ENCODE assay signal across 14 cellular contexts in genomic region chr2:216206821-216207220, GRCh38.
DNase-seq lines count a peak whose midpoint lies in the region; ATAC-seq and TF ChIP-seq lines count a peak whose summit lies in the region.
"Had no signal": no experiment of that assay in that cellular context is flagged by ENCODE, and none has a peak within 500 bp of the region (broad histone marks: within the 10 kb centered on the region; RNA-seq: fewer than 3 reads in every experiment).

No MANE protein-coding gene starts in this region.

- H3K4me3 Mint-ChIP-seq in activated B cell treated with CpG ODN at 0.5 μM for 24 hours: no peak overlapping the region
- H3K4me3 Mint-ChIP-seq: B cell had no signal

- no peak for TF ChIP-seq CTCF in activated B cell treated with CpG ODN at 0.5 μM for 24 hours (IDR thresholded peaks at IDR 0.05)
- TF ChIP-seq CTCF in heart left ventricle (IDR thresholded peaks at IDR 0.05): no peak
- no peak for TF ChIP-seq CTCF in colonic mucosa (IDR thresholded peaks at IDR 0.05)

- ATAC-seq in HG02852 (IDR thresholded peaks at IDR 0.05; ENCODE audit: unreplicated experiment) (peak; percentile 53), activated B cell treated with CpG ODN at 0.5 μM for 24 hours (ENCODE audit: low read depth) (peak; percentile 11), GM18858 (IDR thresholded peaks at IDR 0.05; ENCODE audit: unreplicated experiment) (no peak), heart left ventricle (no peak)
- ATAC-seq: esophagus mucosa, Panc1 had no signal

- intact Hi-C loops in activated B cell treated with CpG ODN at 0.5 μM for 24 hours (cut with micrococcal nuclease) (loop anchor here (1.0 kb wide), 1 partner anchor 13 kb away; no protein-coding TSS in a partner anchor), heart left ventricle (cut with DNase I) (no loop called here), colonic mucosa (cut with DNase I) (no loop called here)

- H3K27ac Mint-ChIP-seq in activated B cell treated with CpG ODN at 0.5 μM for 24 hours: peak overlapping the region; percentile 50

- no peaks in the 10 kb centered on the region for H3K27me3 ChIP-seq in heart left ventricle
- H3K27me3 ChIP-seq in colonic mucosa: no peaks in the 10 kb centered on the region
- H3K27me3 ChIP-seq: hepatocyte had no signal

- peaks cover 21% of the 10 kb centered on the region for H3K4me1 Mint-ChIP-seq in activated B cell treated with CpG ODN at 0.5 μM for 24 hours

- H3K4me1 ChIP-seq in heart left ventricle (peaks cover 0 to 16% (median 0%) of the 10 kb centered on the region in 12 donors), colonic mucosa (no peaks in the 10 kb centered on the region)

- H3K36me3 Mint-ChIP-seq in activated B cell treated with CpG ODN at 0.5 μM for 24 hours (ENCODE audit: low read depth): peaks cover 85% of the 10 kb centered on the region

- no peaks in the 10 kb centered on the region for H3K9me3 ChIP-seq in heart left ventricle
- H3K9me3 ChIP-seq in colonic mucosa: no peaks in the 10 kb centered on the region

- H3K9me3 Mint-ChIP-seq in activated B cell treated with CpG ODN at 0.5 μM for 24 hours: no peaks in the 10 kb centered on the region

- no peak overlapping the region for H3K9ac ChIP-seq in colonic mucosa (ENCODE audit: low read depth in 2 of 2, low read length in 2 of 2)

- peak; percentile 39 for DNase-seq in stimulated activated CD4-positive, alpha-beta T cell treated with anti-CD3 and anti-CD28 coated beads, Interleukin-1b, Interleukin-23, amount 100 ng/mL, for 48 hours
- no peak for DNase-seq in stimulated activated CD4-positive, alpha-beta T cell treated with anti-CD3 and anti-CD28 coated beads, Interleukin-2, amount 100 ng/mL, for 48 hours
- DNase-seq in activated B cell treated with CpG ODN at 0.5 μM for 24 hours (no peak), heart left ventricle (no peak), colonic mucosa (no peak), HEK293T (ENCODE audit: extremely low spot score) (no peak)
- DNase-seq: amniotic stem cell, DND-41 had no signal

- no peak overlapping the region for H3K4me3 ChIP-seq in heart left ventricle
- H3K4me3 ChIP-seq in colonic mucosa: no peak overlapping the region
- H3K4me3 ChIP-seq: hepatocyte had no signal

- H3K27ac ChIP-seq in heart left ventricle: no peak overlapping the region
- no peak overlapping the region for H3K27ac ChIP-seq in colonic mucosa
- H3K27ac ChIP-seq: hepatocyte had no signal

- CTCF ChIA-PET in activated B cell treated with CpG ODN at 0.5 μM for 24 hours (lab: Charles Lee): no interaction called here
- CTCF ChIA-PET in HEK293T (lab: Yijun Ruan, JAX): no interaction called here

- 94 to 98% (median 96%) methylated on average over 5 of the region's 5 CpGs for WGBS in heart left ventricle, 4 donors

- no peaks in the 10 kb centered on the region for H3K27me3 Mint-ChIP-seq in activated B cell treated with CpG ODN at 0.5 μM for 24 hours
- H3K27me3 Mint-ChIP-seq: B cell had no signal

- H3K36me3 ChIP-seq in heart left ventricle (peaks cover 0 to 85% (median 68%) of the 10 kb centered on the region in 9 donors), colonic mucosa (peaks cover 9% of the 10 kb centered on the region)

- POLR2A ChIA-PET in activated B cell treated with CpG ODN at 0.5 μM for 24 hours (lab: Charles Lee) (no interaction called here), HEK293T (lab: Yijun Ruan, JAX) (no interaction called here)

- TF ChIP-seq POLR2A in heart left ventricle (IDR thresholded peaks at IDR 0.05): no peak

TF ChIP-seq in HEK293T, 16 proteins besides CTCF, POLR2A, EP300 and RAD21:
- TF ChIP-seq FOXK2 (IDR thresholded peaks at IDR 0.05) (no peak), CTBP1 (IDR thresholded peaks at IDR 0.05; ENCODE audit: borderline replicate concordance) (no peak), ZNF384 (IDR thresholded peaks at IDR 0.05) (no peak), SP1 (IDR thresholded peaks at IDR 0.05) (no peak), LEF1 (IDR thresholded peaks at IDR 0.05; ENCODE audit: borderline replicate concordance) (no peak), NFRKB (IDR thresholded peaks at IDR 0.05) (no peak), SUZ12 (IDR thresholded peaks at IDR 0.05) (no peak), FOXM1 (IDR thresholded peaks at IDR 0.05; ENCODE audit: borderline replicate concordance) (no peak), HDGF (IDR thresholded peaks at IDR 0.05; ENCODE audit: borderline replicate concordance) (no peak), TARDBP (IDR thresholded peaks at IDR 0.05) (no peak), BHLHE40 (IDR thresholded peaks at IDR 0.05; ENCODE audit: borderline replicate concordance) (no peak), ARNT (IDR thresholded peaks at IDR 0.05) (no peak), FOXA1 (IDR thresholded peaks at IDR 0.05) (no peak)
- TF ChIP-seq, protein P1, sequence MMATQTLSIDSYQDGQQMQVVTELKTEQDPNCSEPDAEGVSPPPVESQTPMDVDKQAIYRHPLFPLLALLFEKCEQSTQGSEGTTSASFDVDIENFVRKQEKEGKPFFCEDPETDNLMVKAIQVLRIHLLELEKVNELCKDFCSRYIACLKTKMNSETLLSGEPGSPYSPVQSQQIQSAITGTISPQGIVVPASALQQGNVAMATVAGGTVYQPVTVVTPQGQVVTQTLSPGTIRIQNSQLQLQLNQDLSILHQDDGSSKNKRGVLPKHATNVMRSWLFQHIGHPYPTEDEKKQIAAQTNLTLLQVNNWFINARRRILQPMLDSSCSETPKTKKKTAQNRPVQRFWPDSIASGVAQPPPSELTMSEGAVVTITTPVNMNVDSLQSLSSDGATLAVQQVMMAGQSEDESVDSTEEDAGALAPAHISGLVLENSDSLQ (IDR thresholded peaks at IDR 0.05): no peak

Comparison
In these comparisons a context has a peak if more than half of its experiments do, and no peak if none do; other contexts are left out.
1. ATAC-seq: peak in HG02852 (single experiment) and activated B cell treated with CpG ODN at 0.5 μM for 24 hours (single experiment); none in GM18858 (single experiment) and heart left ventricle (0 of 4).